In genomic region chr10:92957223-92958010, GRCh38 we compare ENCODE assay signal across 12 cellular contexts.
"Had no signal": no experiment of that assay in that cellular context is flagged by ENCODE, and none has a peak within 500 bp of the region (broad histone marks: within the 10 kb centered on the region; RNA-seq: fewer than 3 reads in every experiment).

No MANE protein-coding gene starts in this region.

- ATAC-seq: esophagus mucosa; mucosa of descending colon; naive thymus-derived CD4-positive, alpha-beta T cell; pancreas; stimulated activated naive CD8-positive, alpha-beta T cell treated with anti-CD3 and anti-CD28 coated beads, Interleukin-15, Interleukin-2, amounts not matched to agents 100 U/mL and 50 U/mL, for 24 hours had no signal

- H3K4me3 Mint-ChIP-seq: activated CD4-positive, alpha-beta T cell treated with anti-CD3 and anti-CD28 coated beads, Interleukin-2, amount 10 ng/mL, durations not matched to agents 7 days and 5 days; naive thymus-derived CD4-positive, alpha-beta T cell; type B pancreatic cell had no signal

- H3K4me1 Mint-ChIP-seq: activated CD4-positive, alpha-beta T cell treated with anti-CD3 and anti-CD28 coated beads, Interleukin-2, amount 10 ng/mL, durations not matched to agents 7 days and 5 days had no signal

- FAIRE-seq: colon, pancreas had no signal

- H3K9me3 Mint-ChIP-seq: activated CD4-positive, alpha-beta T cell treated with anti-CD3 and anti-CD28 coated beads, Interleukin-2, amount 10 ng/mL, durations not matched to agents 7 days and 5 days; naive thymus-derived CD4-positive, alpha-beta T cell; type B pancreatic cell had no signal

- H3K27ac Mint-ChIP-seq: activated CD4-positive, alpha-beta T cell treated with anti-CD3 and anti-CD28 coated beads, Interleukin-2, amount 10 ng/mL, durations not matched to agents 7 days and 5 days; naive thymus-derived CD4-positive, alpha-beta T cell; type B pancreatic cell had no signal

- H3K4me3 ChIP-seq: mucosa of descending colon, pancreas had no signal

- DNase-seq: activated CD4-positive, alpha-beta T cell treated with anti-CD3 and anti-CD28 coated beads, Interleukin-2, amount 10 ng/mL, durations not matched to agents 7 days and 5 days; activated naive CD4-positive, alpha-beta T cell treated with Interleukin-2 at 50 U/mL for 16 hours; foreskin fibroblast; mucosa of descending colon; naive thymus-derived CD4-positive, alpha-beta T cell; pancreas; stimulated activated CD4-positive, alpha-beta T cell treated with anti-CD3 and anti-CD28 coated beads, Interleukin-15, amount 100 ng/mL, for 24 hours; stimulated activated CD4-positive, alpha-beta T cell treated with anti-CD3 and anti-CD28 coated beads, Interleukin-4, amount 100 ng/mL, for 1 hour; stimulated activated naive CD8-positive, alpha-beta T cell treated with anti-CD3 and anti-CD28 coated beads, Interleukin-15, Interleukin-2, amounts not matched to agents 100 U/mL and 50 U/mL, for 24 hours had no signal

- H3K27me3 Mint-ChIP-seq: activated CD4-positive, alpha-beta T cell treated with anti-CD3 and anti-CD28 coated beads, Interleukin-2, amount 10 ng/mL, durations not matched to agents 7 days and 5 days; naive thymus-derived CD4-positive, alpha-beta T cell; type B pancreatic cell had no signal
